ENCODE assay signal across 1 cellular context in genomic region chr14:35337074-35337556, GRCh38.
TF ChIP-seq lines count a peak whose summit lies in the region.

No MANE protein-coding gene starts in this region.

TF ChIP-seq in HepG2, 621 proteins besides CTCF, POLR2A, EP300 and RAD21 (continued from another document):
- TF ChIP-seq, protein P1, sequence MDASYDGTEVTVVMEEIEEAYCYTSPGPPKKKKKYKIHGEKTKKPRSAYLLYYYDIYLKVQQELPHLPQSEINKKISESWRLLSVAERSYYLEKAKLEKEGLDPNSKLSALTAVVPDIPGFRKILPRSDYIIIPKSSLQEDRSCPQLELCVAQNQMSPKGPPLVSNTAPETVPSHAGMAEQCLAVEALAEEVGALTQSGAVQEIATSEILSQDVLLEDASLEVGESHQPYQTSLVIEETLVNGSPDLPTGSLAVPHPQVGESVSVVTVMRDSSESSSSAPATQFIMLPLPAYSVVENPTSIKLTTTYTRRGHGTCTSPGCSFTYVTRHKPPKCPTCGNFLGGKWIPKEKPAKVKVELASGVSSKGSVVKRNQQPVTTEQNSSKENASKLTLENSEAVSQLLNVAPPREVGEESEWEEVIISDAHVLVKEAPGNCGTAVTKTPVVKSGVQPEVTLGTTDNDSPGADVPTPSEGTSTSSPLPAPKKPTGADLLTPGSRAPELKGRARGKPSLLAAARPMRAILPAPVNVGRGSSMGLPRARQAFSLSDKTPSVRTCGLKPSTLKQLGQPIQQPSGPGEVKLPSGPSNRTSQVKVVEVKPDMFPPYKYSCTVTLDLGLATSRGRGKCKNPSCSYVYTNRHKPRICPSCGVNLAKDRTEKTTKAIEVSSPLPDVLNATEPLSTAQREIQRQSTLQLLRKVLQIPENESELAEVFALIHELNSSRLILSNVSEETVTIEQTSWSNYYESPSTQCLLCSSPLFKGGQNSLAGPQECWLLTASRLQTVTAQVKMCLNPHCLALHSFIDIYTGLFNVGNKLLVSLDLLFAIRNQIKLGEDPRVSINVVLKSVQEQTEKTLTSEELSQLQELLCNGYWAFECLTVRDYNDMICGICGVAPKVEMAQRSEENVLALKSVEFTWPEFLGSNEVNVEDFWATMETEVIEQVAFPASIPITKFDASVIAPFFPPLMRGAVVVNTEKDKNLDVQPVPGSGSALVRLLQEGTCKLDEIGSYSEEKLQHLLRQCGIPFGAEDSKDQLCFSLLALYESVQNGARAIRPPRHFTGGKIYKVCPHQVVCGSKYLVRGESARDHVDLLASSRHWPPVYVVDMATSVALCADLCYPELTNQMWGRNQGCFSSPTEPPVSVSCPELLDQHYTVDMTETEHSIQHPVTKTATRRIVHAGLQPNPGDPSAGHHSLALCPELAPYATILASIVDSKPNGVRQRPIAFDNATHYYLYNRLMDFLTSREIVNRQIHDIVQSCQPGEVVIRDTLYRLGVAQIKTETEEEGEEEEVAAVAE (CRISPR knock-in tag; IDR thresholded peaks at IDR 0.05; ENCODE audit: borderline replicate concordance): no peak
- TF ChIP-seq ZNF543 (CRISPR knock-in tag; IDR thresholded peaks at IDR 0.05) (peak; percentile 17; the same call in 1 of the 2 replicates), SRF (IDR thresholded peaks at IDR 0.05; ENCODE audit: low read depth, low read length) (no peak), AKAP8 (CRISPR knock-in tag; IDR thresholded peaks at IDR 0.05) (no peak), NCOA5 (CRISPR knock-in tag; IDR thresholded peaks at IDR 0.05) (no peak), ZNF550 (CRISPR knock-in tag; IDR thresholded peaks at IDR 0.05; ENCODE audit: borderline replicate concordance) (no peak; the same call in 1 of the 2 replicates), ZNF652 (CRISPR knock-in tag; IDR thresholded peaks at IDR 0.05; ENCODE audit: borderline replicate concordance, low read depth) (no peak), BRCA1 (CRISPR knock-in tag; IDR thresholded peaks at IDR 0.05) (no peak), STAT6 (CRISPR knock-in tag; IDR thresholded peaks at IDR 0.05; ENCODE audit: borderline replicate concordance) (no peak), ZBTB26 (CRISPR knock-in tag; IDR thresholded peaks at IDR 0.05; ENCODE audit: borderline replicate concordance) (no peak)
TF ChIP-seq in HepG2: peak in this region for 21.
